In the genomic region with DNA sequence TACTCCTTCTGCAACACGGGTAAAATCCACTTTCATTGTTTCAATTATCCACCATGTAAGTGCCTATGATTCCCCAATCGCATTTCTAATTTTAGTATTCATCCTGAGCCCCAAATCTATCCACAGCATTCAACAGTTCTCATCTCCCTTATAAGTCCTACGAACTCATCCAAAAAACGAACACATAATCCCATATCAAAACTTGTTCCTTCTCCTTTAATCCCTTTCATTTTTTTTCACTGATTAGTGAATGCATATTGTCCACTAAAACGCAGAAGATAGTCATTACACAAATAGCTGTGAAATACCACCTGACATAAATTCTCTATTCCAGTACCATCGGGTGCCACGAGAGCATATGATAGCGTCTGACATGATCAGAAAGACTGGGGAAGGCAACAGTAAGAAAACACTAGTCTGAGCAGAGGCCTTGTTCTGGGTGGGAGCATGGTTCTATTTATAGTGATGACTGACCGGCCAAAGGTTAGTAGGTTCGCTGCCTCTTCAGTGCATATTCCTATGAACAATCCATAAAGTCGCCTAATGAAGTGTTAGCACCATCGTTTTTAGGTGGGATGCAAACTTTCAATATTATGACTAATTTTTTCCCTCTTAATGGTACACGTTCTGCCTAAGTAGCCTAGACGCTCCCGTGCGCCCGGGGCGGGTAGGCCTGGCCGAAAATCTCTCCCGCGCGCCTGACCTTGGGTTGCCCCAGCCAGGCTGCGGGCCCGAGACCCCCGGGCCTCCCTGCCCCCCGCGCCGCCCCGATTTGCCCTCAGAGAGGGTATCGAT, we compare ENCODE assay signal across 8 cellular contexts. TPM values are rescaled to one million over a fixed set of nuclear protein-coding genes. Genes with fewer than 3 reads are reported as not detected.
DNase-seq lines count a peak whose midpoint lies in the region; ATAC-seq and TF ChIP-seq lines count a peak whose summit lies in the region.

No MANE protein-coding gene starts in this region.

- no peak for TF ChIP-seq RAD21 in HCT116 (IDR thresholded peaks at IDR 0.05; ENCODE audit: low read depth)

- peak; percentile 12 for ATAC-seq in HCT116

- H3K4me1 ChIP-seq in HCT116 (ENCODE audit: control insufficient read depth in 1 of 2, insufficient read depth in 2 of 2, low read length in 2 of 2) = peaks cover 11 to 18% of the 10 kb centered on the region in 2 experiments
- H3K4me1 ChIP-seq in osteoblast (ENCODE audit: insufficient read depth, low read length) = peaks cover 17% of the 10 kb centered on the region

- H4K20me1 ChIP-seq in HCT116 (ENCODE audit: insufficient read depth) (no peaks in the 10 kb centered on the region), osteoblast (ENCODE audit: insufficient read depth, low read length) (peaks cover 14% of the 10 kb centered on the region)

- TF ChIP-seq POLR2A in HCT116 (IDR thresholded peaks at IDR 0.05; ENCODE audit: borderline replicate concordance, extremely low read depth, insufficient read depth, insufficient read length) = no peak

- H2AFZ ChIP-seq in HCT116 (ENCODE audit: low read depth, low read length, poor library complexity, severe bottlenecking) = no peak overlapping the region
- H2AFZ ChIP-seq in osteoblast (ENCODE audit: low read length) = peak overlapping the region; percentile 82

- H3K27ac ChIP-seq in HCT116 (ENCODE audit: low read depth, low read length) (peak overlapping the region; percentile 91), osteoblast (ENCODE audit: low read depth, low read length) (peak overlapping the region; percentile 94)

- RAD21 ChIA-PET in HCT116 (lab: Charles Lee; ENCODE audit: low non-redundant PET in 1 of 2, low total read pairs in 2 of 2, uncharacterized antibody in 2 of 2, unreplicated experiment in 2 of 2) = no interaction called here

- peak overlapping the region; percentile 82 to 96 for H3K4me3 ChIP-seq in HCT116 (replicated peaks in 1 of 2; ENCODE audit: low read depth in 1 of 2, low read length in 2 of 2)
- peak overlapping the region; percentile 79 for H3K4me3 ChIP-seq in osteoblast (ENCODE audit: insufficient read depth, low read length)

- H3K9me2 ChIP-seq in HCT116 (ENCODE audit: insufficient read depth) = no peaks in the 10 kb centered on the region

- H3K9ac ChIP-seq in HCT116 (ENCODE audit: low read length) = peak overlapping the region; percentile 95

- H3K4me2 ChIP-seq in HCT116 (ENCODE audit: low read length) (peak overlapping the region; percentile 76), osteoblast (ENCODE audit: insufficient read depth, low read length) (peak overlapping the region; percentile 80)

- no peaks in the 10 kb centered on the region for H3K9me3 ChIP-seq in HCT116 (ENCODE audit: control insufficient read depth in 1 of 2, insufficient read depth in 1 of 2, low read depth in 1 of 2, low read length in 2 of 2)
- H3K9me3 ChIP-seq in osteoblast (ENCODE audit: low read depth, low read length) = no peaks in the 10 kb centered on the region

- H3K27me3 ChIP-seq in HCT116 (ENCODE audit: insufficient read depth, low read length) = no peaks in the 10 kb centered on the region
- no peaks in the 10 kb centered on the region for H3K27me3 ChIP-seq in osteoblast (ENCODE audit: insufficient read depth, low read length)

- H3K79me2 ChIP-seq in HCT116 (ENCODE audit: insufficient read depth, low read length) (peaks cover 89% of the 10 kb centered on the region), osteoblast (ENCODE audit: insufficient read depth, low read length) (peaks cover 86% of the 10 kb centered on the region)

- TF ChIP-seq CTCF in HCT116 (IDR thresholded peaks at IDR 0.05 in 2 of 3, conservative IDR thresholded peaks at IDR 0.05 in 1 of 3; ENCODE audit: borderline replicate concordance in 1 of 3, insufficient read depth in 1 of 3, low read depth in 2 of 3, low read length in 2 of 3) (no peak), osteoblast (IDR thresholded peaks at IDR 0.05; ENCODE audit: extremely low read depth, low read depth, low read length) (no peak)

- BruUV-seq in HCT116 (replicated peaks; lab: Mats Ljungman, UMichigan) = TSS peak; percentile 46

- CTCF ChIA-PET in HCT116 (lab: Charles Lee) = interaction anchor here (0.9 kb wide), 1 partner anchor 126 kb away, joined by 3 read pairs; the partner anchor contains the start of gene MRPL39

- DNase-seq in NCI-H2029 treated with DMSO at 0.1 percent for 48 hours (lab: John Stamatoyannopoulos, UW) (peak; percentile 2), NCI-H2029 (lab: John Stamatoyannopoulos, UW) (no peak), HCT116 (ENCODE audit: low read depth, low spot score) (no peak), NCI-H1694 treated with DMSO at 0.1 percent for 48 hours (lab: John Stamatoyannopoulos, UW) (peak; percentile 27), foreskin melanocyte (peak; percentile 40), osteoblast (ENCODE audit: insufficient read length, low spot score, missing footprints) (peak; percentile 50), HPDE6-E6E7 (ENCODE audit: extremely low spot score) (no peak)
- DNase-seq in activated T-helper 9 cell treated with anti-CD3 and anti-CD28 coated beads, Interleukin-2, amount 50 U/mL, for 16 hours (ENCODE audit: low read depth) = peak; percentile 23

- H3K36me3 ChIP-seq in HCT116 (ENCODE audit: control insufficient read depth in 1 of 2, insufficient read depth in 2 of 2, low read length in 2 of 2) (peaks cover 6 to 10% of the 10 kb centered on the region in 2 experiments; a peak in 3 of 4 replicates), osteoblast (ENCODE audit: insufficient read depth, low read length) (peaks cover 12% of the 10 kb centered on the region)

- POLR2A ChIA-PET in HCT116 (lab: Charles Lee) = interaction anchor here (0.7 kb wide), 1 partner anchor 61 kb away, joined by 4 read pairs; no protein-coding TSS in a partner anchor

- intact Hi-C loops in HCT116 (cut with micrococcal nuclease) = loop anchor here (1.0 to 2.0 kb wide), 2 partner anchors 67 to 126 kb away; no protein-coding TSS in a partner anchor

TF ChIP-seq in HCT116, 20 proteins besides CTCF, POLR2A, EP300 and RAD21:
- TF ChIP-seq ELF1 (IDR thresholded peaks at IDR 0.05; ENCODE audit: borderline replicate concordance, low read depth) (no peak), ZFX (IDR thresholded peaks at IDR 0.05) (peak; percentile 82), SIN3A (IDR thresholded peaks at IDR 0.05; ENCODE audit: low read depth) (0 out of 2 replicates have a peak, but pooled peaks have one; percentile 6)

RNA-seq across cellular contexts. Expression of gene ATP5PF, which starts 0.6 kb away (rescaled TPM):
- 132 TPM for total RNA-seq in HCT116 (2021; ENCODE audit: unreplicated experiment)
- 67.0 and 102 TPM in 2 replicates for polyA plus RNA-seq in HCT116 (2012)
- total RNA-seq in osteoblast = 36.2 and 43.9 TPM in 2 replicates

RNA-seq across cellular contexts. Expression of gene GABPA, which starts 0.7 kb away (rescaled TPM):
- total RNA-seq in HCT116 (2021; ENCODE audit: unreplicated experiment) (23.6 TPM), osteoblast (28.0 and 28.6 TPM in 2 replicates)
- 4.0 and 6.1 TPM in 2 replicates for polyA plus RNA-seq in HCT116 (2012)

Comparison
In these comparisons a context has a peak if more than half of its experiments do, and no peak if none do; other contexts are left out.
1. DNase-seq: peak in NCI-H2029 treated with DMSO at 0.1 percent for 48 hours (single experiment), NCI-H1694 treated with DMSO at 0.1 percent for 48 hours (single experiment), activated T-helper 9 cell treated with anti-CD3 and anti-CD28 coated beads, Interleukin-2, amount 50 U/mL, for 16 hours (single experiment), foreskin melanocyte (single experiment) and osteoblast (single experiment); none in NCI-H2029 (single experiment), HCT116 (single experiment) and HPDE6-E6E7 (single experiment).